ENCODE assay signal across 28 cellular contexts in the genomic region with DNA sequence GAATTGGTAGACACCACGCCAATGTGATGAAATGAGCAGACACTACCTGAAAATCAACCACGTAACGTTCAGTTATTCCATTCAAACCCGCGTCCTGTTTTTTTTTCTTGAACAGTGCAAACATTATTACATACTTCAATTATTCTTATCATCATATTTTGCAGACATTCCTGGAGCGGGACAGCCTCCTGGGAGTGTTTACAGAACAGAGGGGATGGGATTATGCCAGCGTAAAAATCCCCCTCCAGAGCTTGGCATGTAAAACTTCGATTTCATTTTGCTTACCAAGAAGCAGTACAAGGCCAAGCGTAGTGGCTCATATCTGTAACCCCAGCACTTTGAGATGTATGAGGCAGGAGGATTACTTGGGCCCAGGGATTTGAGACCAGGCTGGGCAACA.
"Had no signal": no experiment of that assay in that cellular context is flagged by ENCODE, and none has a peak within 500 bp of the region (broad histone marks: within the 10 kb centered on the region; RNA-seq: fewer than 3 reads in every experiment).

No MANE protein-coding gene starts in this region.

- H3K9me3 ChIP-seq: psoas muscle, right lobe of liver, stomach, thoracic aorta, thyroid gland, tibial nerve, upper lobe of left lung, vagina had no signal

- H3K36me3 ChIP-seq: right lobe of liver, sigmoid colon, stomach, thoracic aorta, thyroid gland, tibial nerve, upper lobe of left lung, vagina had no signal

- H3K27ac ChIP-seq: parathyroid adenoma, psoas muscle, right lobe of liver, sigmoid colon, stomach, thoracic aorta, thyroid gland, tibial nerve, upper lobe of left lung, vagina had no signal

- H3K9ac ChIP-seq: parathyroid adenoma had no signal

- H3K4me3 ChIP-seq: psoas muscle, right lobe of liver, sigmoid colon, stomach, thoracic aorta, thyroid gland, tibial nerve, upper lobe of left lung, vagina had no signal

- FAIRE-seq: small intestine, urothelium cell line had no signal

- H3K4me3 Mint-ChIP-seq: natural killer cell; nephron; neural crest cell; stimulated activated naive B cell treated with anti-CD40 and anti-IgM and Interleukin-4, amounts not matched to agents 10 μg/mL and 1 μg/mL and 100 μg/mL, for 72 hours; stimulated activated naive CD8-positive, alpha-beta T cell treated with anti-CD3 and anti-CD28 coated beads, Interleukin-15, Interleukin-2, amounts not matched to agents 100 ng/mL and 50 ng/mL, for 24 hours had no signal

- H3K27me3 ChIP-seq: right lobe of liver, thyroid gland, tibial nerve, upper lobe of left lung, vagina had no signal

- H3K27ac Mint-ChIP-seq: naive thymus-derived CD4-positive, alpha-beta T cell; natural killer cell; nephron; progenitor cell of endocrine pancreas; stimulated activated naive B cell treated with anti-CD40 and anti-IgM and Interleukin-4, amounts not matched to agents 10 μg/mL and 1 μg/mL and 100 μg/mL, for 72 hours; stimulated activated naive CD8-positive, alpha-beta T cell treated with anti-CD3 and anti-CD28 coated beads, Interleukin-15, Interleukin-2, amounts not matched to agents 100 ng/mL and 50 ng/mL, for 24 hours had no signal

- H2AFZ ChIP-seq: parathyroid adenoma had no signal

- H3K79me2 ChIP-seq: parathyroid adenoma had no signal

- H3K4me1 Mint-ChIP-seq: natural killer cell; nephron; stimulated activated naive B cell treated with anti-CD40 and anti-IgM and Interleukin-4, amounts not matched to agents 10 μg/mL and 1 μg/mL and 100 μg/mL, for 72 hours had no signal

- H3K36me3 Mint-ChIP-seq: naive thymus-derived CD4-positive, alpha-beta T cell; natural killer cell; stimulated activated naive B cell treated with anti-CD40 and anti-IgM and Interleukin-4, amounts not matched to agents 10 μg/mL and 1 μg/mL and 100 μg/mL, for 72 hours had no signal

- ATAC-seq: naive thymus-derived CD4-positive, alpha-beta T cell; natural killer cell; psoas muscle; right cardiac atrium; right lobe of liver; stimulated activated naive B cell treated with anti-CD40 and anti-IgM and Interleukin-4, amounts not matched to agents 10 μg/mL and 1 μg/mL and 100 μg/mL, for 72 hours had no signal

- H3K4me1 ChIP-seq: parathyroid adenoma, psoas muscle, right lobe of liver, sigmoid colon, stomach, thyroid gland, upper lobe of left lung, vagina had no signal

- DNase-seq: naive thymus-derived CD4-positive, alpha-beta T cell; natural killer cell; occipital lobe; psoas muscle; right cardiac atrium; right lobe of liver; sigmoid colon; stimulated activated CD4-positive, alpha-beta T cell treated with anti-CD3 and anti-CD28 coated beads, Interleukin-15, amount 100 ng/mL, for 24 hours; stimulated activated CD4-positive, alpha-beta T cell treated with anti-CD3 and anti-CD28 coated beads, Interleukin-2, amount 100 ng/mL, for 24 hours; stimulated activated CD4-positive, alpha-beta T cell treated with anti-CD3 and anti-CD28 coated beads, Interleukin-4, amount 100 ng/mL, for 1 hour; stimulated activated CD4-positive, alpha-beta T cell treated with anti-CD3 and anti-CD28 coated beads, Interleukin-4, amount 100 ng/mL, for 4 hours; stimulated activated CD8-positive, alpha-beta memory T cell treated with anti-CD3 and anti-CD28 coated beads, Interleukin-4, amount 100 ng/mL, for 48 hours; stimulated activated naive B cell treated with anti-CD40 and anti-IgM and Interleukin-4, amounts not matched to agents 10 μg/mL and 1 μg/mL and 100 μg/mL, for 72 hours; stimulated activated naive CD4-positive, alpha-beta T cell treated with Interleukin-2 at 50 U/mL for 16 hours; stomach; thyroid gland; trophoblast cell; upper lobe of left lung had no signal
